ENCODE assay signal across 1 cellular context in genomic region chr6:44651604-44652003, GRCh38.
A peak's percentile ranks its signal among the peaks of the same experiment; 100 is the strongest.
TF ChIP-seq lines count a peak whose summit lies in the region.

No MANE protein-coding gene starts in this region.

TF ChIP-seq in H1, 55 proteins besides CTCF, POLR2A, EP300 and RAD21:
- TF ChIP-seq EGR1 (IDR thresholded peaks at IDR 0.05; ENCODE audit: borderline replicate concordance, low read depth, low read length) = no peak
- peak; percentile 88 for TF ChIP-seq TEAD4 (IDR thresholded peaks at IDR 0.05; ENCODE audit: low read depth, low read length)
